In genomic region chr11:66045177-66045639, GRCh38 we compare ENCODE assay signal across 8 cellular contexts. TPM values are rescaled to one million over a fixed set of nuclear protein-coding genes. Genes with fewer than 3 reads are reported as not detected.
DNase-seq lines count a peak whose midpoint lies in the region; ATAC-seq and TF ChIP-seq lines count a peak whose summit lies in the region.

No MANE protein-coding gene starts in this region.

- POLR2A ChIA-PET in PC-9 (lab: Charles Lee; ENCODE audit: unreplicated experiment) = interaction anchor here (0.5 to 1.1 kb wide), 4 partner anchors 13 to 186 kb away, joined by 4 to 10 read pairs (median 5); no protein-coding TSS in a partner anchor

- no peaks in the 10 kb centered on the region for H3K9me2 ChIP-seq in PC-9 (ENCODE audit: insufficient read depth)

- ATAC-seq in naive B cell (ENCODE audit: low read depth in 2 of 2) (peak; percentile 97 to 98), HG03039 (IDR thresholded peaks at IDR 0.05; ENCODE audit: unreplicated experiment) (no peak)

- H3K27ac Mint-ChIP-seq in naive B cell = peak overlapping the region in 2 of 6 donors; percentile 49 to 61

- peak overlapping the region; percentile 49 for H3K4me2 ChIP-seq in PC-9

- intact Hi-C loops in PC-9 (cut with micrococcal nuclease; ENCODE audit: unreplicated experiment) = no loop called here

- H4K20me1 ChIP-seq in PC-9 (ENCODE audit: insufficient read depth) = no peaks in the 10 kb centered on the region

- H3K4me1 Mint-ChIP-seq in naive B cell = peaks cover 19 to 22% (median 21%) of the 10 kb centered on the region in 3 donors

- H3K4me1 ChIP-seq in PC-9 (replicated peaks; ENCODE audit: insufficient read depth) = no peaks in the 10 kb centered on the region

- no peak overlapping the region for H3K27ac ChIP-seq in PC-9

- H3K36me3 ChIP-seq in PC-9 (ENCODE audit: low read depth) = no peaks in the 10 kb centered on the region

- H3K27me3 ChIP-seq in PC-9 (ENCODE audit: insufficient read depth, low read depth) = no peaks in the 10 kb centered on the region

- DNase-seq in HuH-7 (ENCODE audit: low spot score) (peak; percentile 92), PC-9 (peak; percentile 70 to 81), activated T-cell treated with anti-CD3 and anti-CD28 coated beads for 4 hours (peak; percentile 81), epithelial cell of proximal tubule (ENCODE audit: low read depth) (no peak), naive B cell (peak; percentile 82)
- peak; percentile 72 for DNase-seq in stimulated activated CD8-positive, alpha-beta memory T cell treated with anti-CD3 and anti-CD28 coated beads, Interleukin-7, amount 100 ng/mL, for 24 hours (ENCODE audit: low read depth)

- CTCF ChIA-PET in PC-9 (lab: Charles Lee) = interaction anchor here (0.5 to 1.9 kb wide), 12 partner anchors 19 to 1201 kb away, joined by 3 to 7 read pairs (median 3); partner anchors contain the start of genes CATSPER1 and FIBP

- H3K9me3 ChIP-seq in PC-9 (ENCODE audit: insufficient read depth, low read depth) = no peaks in the 10 kb centered on the region

- H3K79me2 ChIP-seq in PC-9 (ENCODE audit: low read depth) = no peaks in the 10 kb centered on the region

- H2AFZ ChIP-seq in PC-9 = no peak overlapping the region

- peak overlapping the region; percentile 15 for H3K4me3 ChIP-seq in GM12875 (ENCODE audit: low read depth, low read length)
- peak overlapping the region; percentile 1; the same call in 1 of the 2 replicates for H3K4me3 ChIP-seq in PC-9
- no peak overlapping the region for H3K4me3 ChIP-seq in epithelial cell of proximal tubule (ENCODE audit: low read depth, low read length)

- peaks cover 0 to 22% (median 8%) of the 10 kb centered on the region in 3 donors for H3K27me3 Mint-ChIP-seq in naive B cell

- peaks cover 0 to 1% (median 0%) of the 10 kb centered on the region in 7 donors for H3K9me3 Mint-ChIP-seq in naive B cell

- no peaks in the 10 kb centered on the region for H3K36me3 Mint-ChIP-seq in naive B cell

- BruUV-seq in PC-9 (replicated peaks; lab: Mats Ljungman, UMichigan) = no TSS peak

- H3K4me3 Mint-ChIP-seq in naive B cell = peak overlapping the region in 3 of 8 donors; percentile 38 to 54 (median 44)

- TF ChIP-seq CTCF in GM12875 (IDR thresholded peaks at IDR 0.05; ENCODE audit: borderline replicate concordance, insufficient read depth, low read depth, low read length) = peak; percentile 94
- peak; percentile 99 for TF ChIP-seq CTCF in PC-9 (conservative IDR thresholded peaks at IDR 0.05)
- TF ChIP-seq CTCF in epithelial cell of proximal tubule (conservative IDR thresholded peaks at IDR 0.05; ENCODE audit: low read depth, low read length) = peak; percentile 94

- H3F3A ChIP-seq in PC-9 (ENCODE audit: insufficient read depth, low read depth) = peaks cover 15% of the 10 kb centered on the region

RNA-seq across cellular contexts. Expression of gene GAL3ST3, which starts 3.8 kb away (rescaled TPM):
- total RNA-seq in PC-9 (2021) = not detected in 2 replicates
- total RNA-seq in epithelial cell of proximal tubule = 2.1 and 2.3 TPM in 2 replicates
- polyA plus RNA-seq in naive B cell (ENCODE audit: low read depth in 6 of 6) = not detected

RNA-seq across cellular contexts. Expression of gene SF3B2, which starts 7.0 kb away (rescaled TPM):
- 221 and 224 TPM in 2 replicates for total RNA-seq in PC-9 (2021)
- total RNA-seq in epithelial cell of proximal tubule = 204 and 229 TPM in 2 replicates
- 100 to 1,000 TPM in 1 of 6 donors, 10 to 100 TPM in 5; 68.8 to 106 (median 85.2) TPM for polyA plus RNA-seq in naive B cell (ENCODE audit: low read depth in 6 of 6)

RNA-seq across cellular contexts. Expression of gene CATSPER1, which starts 18.9 kb away (rescaled TPM):
- 2.3 and 4.2 TPM in 2 replicates for total RNA-seq in PC-9 (2021)
- total RNA-seq in epithelial cell of proximal tubule = 1.4 and 4.7 TPM in 2 replicates
- polyA plus RNA-seq in naive B cell (ENCODE audit: low read depth in 6 of 6) = under 1 TPM in 1 of 6 donors, not detected in 5; 0.11 TPM

RNA-seq across cellular contexts. Expression of gene PACS1, which starts 24.9 kb away (rescaled TPM):
- total RNA-seq in PC-9 (2021) (100 and 102 TPM in 2 replicates), epithelial cell of proximal tubule (17.5 and 24.9 TPM in 2 replicates)
- polyA plus RNA-seq in naive B cell (ENCODE audit: low read depth in 6 of 6) = 100 to 1,000 TPM in 1 of 6 donors, 10 to 100 TPM in 5; 44.3 to 133 (median 57.3) TPM

RNA-seq across cellular contexts. Expression of gene CST6, which starts 33.4 kb away (rescaled TPM):
- 52.0 and 58.5 TPM in 2 replicates for total RNA-seq in PC-9 (2021)
- 53.4 and 89.1 TPM in 2 replicates for total RNA-seq in epithelial cell of proximal tubule
- not detected for polyA plus RNA-seq in naive B cell (ENCODE audit: low read depth in 6 of 6)
